Comparison of ENCODE assay signal across 9 cellular contexts in the genomic region with DNA sequence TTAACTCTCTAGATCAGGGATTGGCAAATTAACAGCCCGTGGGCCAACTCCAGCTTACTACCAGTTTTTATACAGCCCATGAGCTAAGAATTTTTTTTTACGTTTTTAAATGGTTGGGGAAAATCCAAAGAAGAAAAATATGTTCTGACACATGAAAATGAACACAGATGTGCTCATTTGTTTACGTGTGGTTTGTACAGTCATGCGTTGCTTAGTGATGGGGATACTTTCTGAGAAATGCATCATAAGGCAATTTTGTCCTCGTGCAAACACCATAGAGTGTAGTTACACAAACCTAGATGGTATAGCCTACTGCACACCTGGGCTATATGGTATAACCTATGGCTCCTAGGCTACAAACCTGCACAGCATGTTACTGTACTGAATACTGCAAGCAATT. TPM values are rescaled to one million over a fixed set of nuclear protein-coding genes. Genes with fewer than 3 reads are reported as not detected.
A peak's percentile ranks its signal among the peaks of the same experiment; 100 is the strongest.
DNase-seq lines count a peak whose midpoint lies in the region; ATAC-seq and TF ChIP-seq lines count a peak whose summit lies in the region.
"Had no signal": no experiment of that assay in that cellular context is flagged by ENCODE, and none has a peak within 500 bp of the region (broad histone marks: within the 10 kb centered on the region; RNA-seq: fewer than 3 reads in every experiment).

No MANE protein-coding gene starts in this region.

- no peaks in the 10 kb centered on the region for H3K36me3 Mint-ChIP-seq in mesothelial cell of epicardium

- peaks cover 4% of the 10 kb centered on the region for H3K4me1 Mint-ChIP-seq in mesothelial cell of epicardium

- H3K4me2 ChIP-seq in OCI-LY3 (ENCODE audit: low read length) (peak overlapping the region; percentile 2; the same call in 1 of the 2 replicates), hepatocyte (no peak overlapping the region), mesendoderm (ENCODE audit: low read length) (no peak overlapping the region)

- no peak overlapping the region for H4K5ac ChIP-seq in mesendoderm (ENCODE audit: low read length)

- TF ChIP-seq CTCF in OCI-LY3 (IDR thresholded peaks at IDR 0.05; ENCODE audit: low read depth, low read length) (no peak), hepatocyte (IDR thresholded peaks at IDR 0.05; ENCODE audit: poor library complexity) (no peak), mesothelial cell of epicardium (IDR thresholded peaks at IDR 0.05; ENCODE audit: unreplicated experiment) (no peak), heart left ventricle (IDR thresholded peaks at IDR 0.05) (no peak)

- 71% methylated on average over 5 of the region's 5 CpGs for WGBS in hepatocyte (ENCODE audit: low lambda C conversion rate, missing lambda C conversion rate)
- no CpG with 5 or more reads among the region's 5 CpGs for WGBS in mesendoderm (ENCODE audit: extremely low coverage, insufficient coverage, low lambda C conversion rate)
- 82 to 86% (median 84%) methylated on average over 5 of the region's 5 CpGs for WGBS in heart left ventricle, 4 donors

- no peak overlapping the region for H3K23ac ChIP-seq in mesendoderm (ENCODE audit: low read length)

- no peaks in the 10 kb centered on the region for H3K36me3 ChIP-seq in OCI-LY3 (replicated peaks; ENCODE audit: low read depth, low read length)
- H3K36me3 ChIP-seq in hepatocyte (replicated peaks; ENCODE audit: insufficient read depth, low read depth) = no peaks in the 10 kb centered on the region
- H3K36me3 ChIP-seq in mesendoderm (ENCODE audit: control insufficient read depth, insufficient read depth, low read length) = no peaks in the 10 kb centered on the region
- H3K36me3 ChIP-seq in heart left ventricle = no peaks in the 10 kb centered on the region

- no peak overlapping the region for H3K4me3 Mint-ChIP-seq in mesothelial cell of epicardium

- H3K9me2 ChIP-seq in hepatocyte (replicated peaks; ENCODE audit: insufficient read depth) = no peaks in the 10 kb centered on the region

- no peaks in the 10 kb centered on the region for H3K9me3 ChIP-seq in OCI-LY3 (ENCODE audit: insufficient read depth, low read length)
- no peaks in the 10 kb centered on the region for H3K9me3 ChIP-seq in hepatocyte (ENCODE audit: low read depth)
- no peaks in the 10 kb centered on the region for H3K9me3 ChIP-seq in heart left ventricle

- H4K8ac ChIP-seq in mesendoderm (ENCODE audit: low read depth, low read length) = no peak overlapping the region

- no peak overlapping the region for H3K18ac ChIP-seq in mesendoderm (ENCODE audit: low read length)

- H3K4me1 ChIP-seq in OCI-LY3 (ENCODE audit: low read length) = peaks cover 11% of the 10 kb centered on the region
- H3K4me1 ChIP-seq in hepatocyte (ENCODE audit: insufficient read depth) = no peaks in the 10 kb centered on the region
- peaks cover 1% of the 10 kb centered on the region for H3K4me1 ChIP-seq in mesendoderm (ENCODE audit: control insufficient read depth, low read depth, low read length)
- H3K4me1 ChIP-seq in heart left ventricle = no peaks in the 10 kb centered on the region

- no peak overlapping the region for H2BK120ac ChIP-seq in mesendoderm (ENCODE audit: low read depth, low read length)

- H3K27me3 Mint-ChIP-seq in mesothelial cell of epicardium (ENCODE audit: low read depth) = peaks cover 2% of the 10 kb centered on the region

- H3K27ac Mint-ChIP-seq in mesothelial cell of epicardium = no peak overlapping the region

- H3K27me3 ChIP-seq in OCI-LY3 (ENCODE audit: low read depth, low read length) (no peaks in the 10 kb centered on the region), hepatocyte (no peaks in the 10 kb centered on the region), mesendoderm (ENCODE audit: insufficient read depth, low read length, poor library complexity) (no peaks in the 10 kb centered on the region), heart left ventricle (no peaks in the 10 kb centered on the region)

- H3K4ac ChIP-seq in mesendoderm (ENCODE audit: low read depth, low read length) = no peak overlapping the region

- no peak overlapping the region for H2BK15ac ChIP-seq in mesendoderm (replicated peaks; ENCODE audit: low read depth)

- ATAC-seq in GM21825 (IDR thresholded peaks at IDR 0.05; ENCODE audit: unreplicated experiment) = peak; percentile 64
- ATAC-seq in heart left ventricle = no peak

- no peak overlapping the region for H2AK5ac ChIP-seq in mesendoderm (ENCODE audit: low read length)

- H3K27ac ChIP-seq in OCI-LY3 (ENCODE audit: low read length) = no peak overlapping the region
- H3K27ac ChIP-seq in hepatocyte = no peak overlapping the region
- H3K27ac ChIP-seq in mesendoderm (ENCODE audit: low read depth, low read length) = no peak overlapping the region
- H3K27ac ChIP-seq in heart left ventricle = no peak overlapping the region
- H3K27ac ChIP-seq: HL-60 had no signal

- no peak overlapping the region for H2BK5ac ChIP-seq in mesendoderm (ENCODE audit: low read length)

- no peak for TF ChIP-seq POLR2A in heart left ventricle (IDR thresholded peaks at IDR 0.05)

- intact Hi-C loops in heart left ventricle (cut with DNase I) = loop anchor here in 3 of 10 donors (5.0 to 10.0 kb wide), 2 partner anchors 141 to 333 kb away; no protein-coding TSS in a partner anchor

- peak; percentile 74 for DNase-seq in GM04504 (ENCODE audit: low read depth)
- peak; percentile 19 for DNase-seq in hepatocyte (ENCODE audit: low spot score)
- DNase-seq in mesendoderm = no peak
- no peak for DNase-seq in mesothelial cell of epicardium (ENCODE audit: low spot score in 2 of 2, unreplicated experiment in 2 of 2)
- DNase-seq in heart left ventricle = no peak
- DNase-seq in amygdala (lab: John Stamatoyannopoulos, UW) = no peak

- H3K9ac ChIP-seq in OCI-LY3 (ENCODE audit: low read length) (no peak overlapping the region), mesendoderm (ENCODE audit: low read length) (no peak overlapping the region)

- H3K4me3 ChIP-seq in OCI-LY3 (ENCODE audit: low read length) (no peak overlapping the region), hepatocyte (no peak overlapping the region), mesendoderm (ENCODE audit: low read length) (no peak overlapping the region), heart left ventricle (no peak overlapping the region)

- no peak overlapping the region for H3K56ac ChIP-seq in mesendoderm (ENCODE audit: low read length)

- H3K9me3 Mint-ChIP-seq in mesothelial cell of epicardium = no peaks in the 10 kb centered on the region

- H3K79me1 ChIP-seq in mesendoderm (ENCODE audit: low read length) = no peaks in the 10 kb centered on the region

- H2AFZ ChIP-seq in OCI-LY3 (ENCODE audit: low read depth, low read length) = no peak overlapping the region
- H2AFZ ChIP-seq in hepatocyte = no peak overlapping the region

- H3K79me2 ChIP-seq in OCI-LY3 (ENCODE audit: low read length) (no peaks in the 10 kb centered on the region), hepatocyte (no peaks in the 10 kb centered on the region), mesendoderm (ENCODE audit: control insufficient read depth, insufficient read depth, low read length) (no peaks in the 10 kb centered on the region)

- H4K20me1 ChIP-seq in OCI-LY3 (ENCODE audit: insufficient read depth, low read length) (no peaks in the 10 kb centered on the region), hepatocyte (ENCODE audit: insufficient read depth, poor library complexity, severe bottlenecking) (no peaks in the 10 kb centered on the region)

RNA-seq across cellular contexts. Expression of a gene that starts 8.3 kb away (rescaled TPM):
- total RNA-seq in hepatocyte (0.88 TPM in 1 of 2 replicates, not detected in the other), mesothelial cell of epicardium (2.0 to 2.8 TPM (median 2.5 TPM) in 3 replicates), heart left ventricle (under 1 TPM in 1 of 9 donors, not detected in 8; 0.25 TPM)
- polyA plus RNA-seq in hepatocyte (0.37 and 1.8 TPM in 2 replicates), heart left ventricle (under 1 TPM in 1 of 2 donors, not detected in 1; 0.29 TPM)
- polyA plus RNA-seq in mesendoderm (2013, experiment 1 of 2) = 1.3 TPM
- 1.3 TPM for polyA plus RNA-seq in mesendoderm (2013, experiment 2 of 2)

RNA-seq across cellular contexts. Expression of a gene that starts 59.8 kb away (rescaled TPM):
- total RNA-seq in hepatocyte (1.1 and 1.4 TPM in 2 replicates), mesothelial cell of epicardium (1.8 to 1.9 TPM (median 1.9 TPM) in 3 replicates), heart left ventricle (10 to 100 TPM; 11.4 to 43.7 (median 18.2) TPM)
- polyA plus RNA-seq in hepatocyte (0.83 and 1.7 TPM in 2 replicates), heart left ventricle (10 to 100 TPM in 1 of 2 donors, 1 to 10 TPM in 1; 7.6 to 29.3 TPM)
- 5.3 TPM for polyA plus RNA-seq in mesendoderm (2013, experiment 1 of 2)
- 5.5 TPM for polyA plus RNA-seq in mesendoderm (2013, experiment 2 of 2)

Comparison
In these comparisons a context has a peak if more than half of its experiments do, and no peak if none do; other contexts are left out.
1. DNase-seq: peak in GM04504 (single experiment) and hepatocyte (single experiment); none in mesendoderm (single experiment), mesothelial cell of epicardium (0 of 2), heart left ventricle (0 of 5) and amygdala (0 of 56).